Comparison of ENCODE assay signal across 8 cellular contexts in genomic region chr12:123519151-123520001, GRCh38. TPM values are rescaled to one million over a fixed set of nuclear protein-coding genes. Genes with fewer than 3 reads are reported as not detected.
DNase-seq lines count a peak whose midpoint lies in the region; ATAC-seq and TF ChIP-seq lines count a peak whose summit lies in the region.

No MANE protein-coding gene starts in this region.

- peak; percentile 88 for ATAC-seq in RWPE2 (ENCODE audit: low read depth)
- no peak for ATAC-seq in GM18502 (IDR thresholded peaks at IDR 0.05; ENCODE audit: poor library complexity, unreplicated experiment)
- no peak for ATAC-seq in activated T-cell treated with anti-CD3 and anti-CD28 coated beads, Interleukin-2, amount 50 U/mL, for 4 hours
- ATAC-seq in GM18907 (IDR thresholded peaks at IDR 0.05; ENCODE audit: unreplicated experiment): no peak

- peaks cover 44% of the 10 kb centered on the region for H3K4me1 Mint-ChIP-seq in osteocyte (ENCODE audit: unreplicated experiment)
- no peaks in the 10 kb centered on the region for H3K4me1 Mint-ChIP-seq in activated T-cell treated with anti-CD3 and anti-CD28 coated beads, Interleukin-2, amount 50 U/mL, for 4 hours (ENCODE audit: low read depth)

- H3K27ac Mint-ChIP-seq in osteocyte (ENCODE audit: unreplicated experiment): peak overlapping the region; percentile 99

- peak overlapping the region; percentile 10 for H3K4me3 Mint-ChIP-seq in osteocyte (ENCODE audit: unreplicated experiment)
- H3K4me3 Mint-ChIP-seq in activated T-cell treated with anti-CD3 and anti-CD28 coated beads, Interleukin-2, amount 50 U/mL, for 4 hours: no peak overlapping the region

- TF ChIP-seq CTCF in RWPE2 (IDR thresholded peaks at IDR 0.05; ENCODE audit: poor library complexity, severe bottlenecking) (no peak), foreskin fibroblast (IDR thresholded peaks at IDR 0.05; ENCODE audit: low read depth, low read length) (no peak), osteocyte (IDR thresholded peaks at IDR 0.05) (no peak)

- no peaks in the 10 kb centered on the region for H3K27me3 Mint-ChIP-seq in osteocyte (ENCODE audit: unreplicated experiment)
- H3K27me3 Mint-ChIP-seq in activated T-cell treated with anti-CD3 and anti-CD28 coated beads, Interleukin-2, amount 50 U/mL, for 4 hours (ENCODE audit: low read depth): no peaks in the 10 kb centered on the region

- no peaks in the 10 kb centered on the region for H3K9me3 ChIP-seq in RWPE2 (ENCODE audit: severe bottlenecking)

- peak overlapping the region; percentile 81 for H3K27ac ChIP-seq in RWPE2 (ENCODE audit: poor library complexity, severe bottlenecking)

- no peaks in the 10 kb centered on the region for H3K9me3 Mint-ChIP-seq in osteocyte (ENCODE audit: unreplicated experiment)
- H3K9me3 Mint-ChIP-seq in activated T-cell treated with anti-CD3 and anti-CD28 coated beads, Interleukin-2, amount 50 U/mL, for 4 hours: no peaks in the 10 kb centered on the region

- H3K4me1 ChIP-seq in RWPE2 (ENCODE audit: insufficient read depth, poor library complexity, severe bottlenecking): peaks cover 13% of the 10 kb centered on the region

- H3K36me3 ChIP-seq in RWPE2 (ENCODE audit: low read depth): peaks cover 52% of the 10 kb centered on the region

- DNase-seq in Ammon's horn (ENCODE audit: low spot score) (peak; percentile 16), RWPE2 (ENCODE audit: low spot score) (peak; percentile 94), foreskin fibroblast (peak; percentile 14 to 20), osteocyte (ENCODE audit: extremely low spot score, unreplicated experiment) (peak; percentile 90), SK-N-DZ (ENCODE audit: low spot score) (no peak)
- no peak for DNase-seq in activated T-cell treated with anti-CD3 and anti-CD28 coated beads, Interleukin-2, amount 50 U/mL, for 4 hours

- H3K4me3 ChIP-seq in RWPE2 (ENCODE audit: severe bottlenecking) (no peak overlapping the region), foreskin fibroblast (ENCODE audit: low read depth in 1 of 2, low read length in 2 of 2) (no peak overlapping the region)

- H3K36me3 Mint-ChIP-seq in osteocyte (ENCODE audit: unreplicated experiment): peaks cover 40% of the 10 kb centered on the region
- H3K36me3 Mint-ChIP-seq in activated T-cell treated with anti-CD3 and anti-CD28 coated beads, Interleukin-2, amount 50 U/mL, for 4 hours (ENCODE audit: insufficient read depth): peaks cover 11% of the 10 kb centered on the region

- H3K27me3 ChIP-seq in RWPE2 (ENCODE audit: insufficient read depth, poor library complexity, severe bottlenecking): no peaks in the 10 kb centered on the region

RNA-seq across cellular contexts. Expression of gene RILPL1, which starts 14.1 kb away (rescaled TPM):
- 34.2 and 35.1 TPM in 2 replicates for total RNA-seq in osteocyte
- total RNA-seq in activated T-cell treated with anti-CD3 and anti-CD28 coated beads, Interleukin-2, amount 50 U/mL, for 4 hours: 1 to 10 TPM; 2.6 to 3.3 (median 2.9) TPM
- 6.5 and 10.1 TPM in 2 replicates for polyA plus RNA-seq in SK-N-DZ (2014; cell fraction: cytosol; rRNA removed)
- 10.5 and 12.5 TPM in 2 replicates for polyA plus RNA-seq in SK-N-DZ (2014; cell fraction: nucleus; rRNA removed)

Comparison
In these comparisons a context has a peak if more than half of its experiments do, and no peak if none do; other contexts are left out.
1. DNase-seq: peak in Ammon's horn (single experiment), RWPE2 (single experiment), foreskin fibroblast (2 of 2) and osteocyte (single experiment); none in activated T-cell treated with anti-CD3 and anti-CD28 coated beads, Interleukin-2, amount 50 U/mL, for 4 hours (single experiment) and SK-N-DZ (single experiment).